14 cellular contexts compared by ENCODE assay signal in the genomic region with DNA sequence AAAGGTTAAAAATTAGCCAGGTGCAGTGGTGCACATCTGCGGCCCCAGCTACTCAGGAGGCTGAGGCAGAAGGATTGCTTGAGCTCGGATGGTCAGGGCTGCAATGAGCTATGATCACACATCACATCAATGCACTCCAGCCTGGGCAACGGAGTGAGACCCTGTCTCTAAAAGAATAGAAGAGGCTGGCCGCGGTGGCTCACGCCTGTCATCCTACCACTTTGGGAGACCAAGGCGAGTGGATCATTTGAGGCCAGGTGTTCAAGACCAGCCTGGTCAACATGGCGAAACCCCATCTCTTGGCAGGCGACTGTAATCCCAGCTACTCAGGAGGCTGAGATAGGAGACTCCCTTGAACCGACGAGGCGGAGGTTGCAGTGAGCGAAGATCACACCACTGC. TPM values are rescaled to one million over a fixed set of nuclear protein-coding genes. Genes with fewer than 3 reads are reported as not detected.
"Had no signal": no experiment of that assay in that cellular context is flagged by ENCODE, and none has a peak within 500 bp of the region (broad histone marks: within the 10 kb centered on the region; RNA-seq: fewer than 3 reads in every experiment).

No MANE protein-coding gene starts in this region.

RNA-seq across cellular contexts. Expression of gene IZUMO2, which starts 59.7 kb away (rescaled TPM):
- total RNA-seq: activated B cell treated with CpG ODN at 0.5 μM for 24 hours; activated CD4-positive, alpha-beta memory T cell treated with anti-CD3 and anti-CD28 coated beads for 36 hours; activated CD4-positive, alpha-beta memory T cell treated with anti-CD3 and anti-CD28 coated beads, Interleukin-2, amount 10 ng/mL, durations not matched to agents 7 days and 5 days; activated CD4-positive, alpha-beta T cell treated with anti-CD3 and anti-CD28 coated beads for 36 hours; activated CD4-positive, alpha-beta T cell treated with anti-CD3 and anti-CD28 coated beads, Interleukin-2, amount 10 ng/mL, durations not matched to agents 24 days and 14 days; activated CD4-positive, alpha-beta T cell treated with anti-CD3 and anti-CD28 coated beads, Interleukin-2, amount 10 ng/mL, durations not matched to agents 7 days and 5 days; activated CD8-positive, alpha-beta memory T cell treated with anti-CD3 and anti-CD28 coated beads for 36 hours; activated CD8-positive, alpha-beta memory T cell treated with anti-CD3 and anti-CD28 coated beads, Interleukin-2, amount 10 ng/mL, durations not matched to agents 7 days and 5 days; activated CD8-positive, alpha-beta T cell treated with anti-CD3 and anti-CD28 coated beads for 36 hours; activated CD8-positive, alpha-beta T cell treated with anti-CD3 and anti-CD28 coated beads, Interleukin-2, amount 10 ng/mL, durations not matched to agents 7 days and 5 days; T-cell; T-helper 1 cell treated with Interleukin-12 subunit alpha and Interleukin-12 subunit beta and Interleukin-4 antibody, amounts not matched to agents 30 ng/mL and 1 ng/mL, for 36 hours; T-helper 17 cell; T-helper 2 cell treated with Interferon-gamma antibody and Interleukin-4, amounts not matched to agents 100 ng/mL and 5 ng/mL, for 36 hours had no signal
